In genomic region chr22:31046591-31047226, GRCh38 we compare ENCODE assay signal across 12 cellular contexts. TPM values are rescaled to one million over a fixed set of nuclear protein-coding genes. Genes with fewer than 3 reads are reported as not detected.
DNase-seq lines count a peak whose midpoint lies in the region; ATAC-seq and TF ChIP-seq lines count a peak whose summit lies in the region.
"Had no signal": no experiment of that assay in that cellular context is flagged by ENCODE, and none has a peak within 500 bp of the region (broad histone marks: within the 10 kb centered on the region; RNA-seq: fewer than 3 reads in every experiment).

No MANE protein-coding gene starts in this region.

- in situ Hi-C loops in astrocyte of the spinal cord (cut with HindIII; ENCODE audit: low sequenced_read_pairs), result no loop called here

- H3K4me1 Mint-ChIP-seq in progenitor cell of endocrine pancreas (ENCODE audit: low read depth), result peaks cover 12% of the 10 kb centered on the region
- H3K4me1 Mint-ChIP-seq: CD4-positive, alpha-beta memory T cell had no signal

- no peak overlapping the region for H3K4me3 ChIP-seq in astrocyte of the spinal cord (ENCODE audit: low read depth, low read length)
- no peak overlapping the region for H3K4me3 ChIP-seq in right cardiac atrium (ENCODE audit: low read length)

- ATAC-seq in right cardiac atrium, result peak; percentile 80 to 89

- H3K27ac Mint-ChIP-seq in progenitor cell of endocrine pancreas, result peak overlapping the region; percentile 45
- H3K27ac Mint-ChIP-seq: CD4-positive, alpha-beta memory T cell; natural killer cell treated with Interleukin-12 subunit alpha and Interleukin-12 subunit beta and Interleukin-15 and Interleukin-18, amount 100 ng/mL, for 72 hours had no signal

- peaks cover 3% of the 10 kb centered on the region for H3K9me3 Mint-ChIP-seq in progenitor cell of endocrine pancreas (ENCODE audit: low read depth)
- H3K9me3 Mint-ChIP-seq: CD4-positive, alpha-beta memory T cell; natural killer cell treated with Interleukin-12 subunit alpha and Interleukin-12 subunit beta and Interleukin-15 and Interleukin-18, amount 100 ng/mL, for 72 hours had no signal

- no peak overlapping the region for H3K4me3 Mint-ChIP-seq in progenitor cell of endocrine pancreas (ENCODE audit: low read depth)
- H3K4me3 Mint-ChIP-seq: CD4-positive, alpha-beta memory T cell; natural killer cell treated with Interleukin-12 subunit alpha and Interleukin-12 subunit beta and Interleukin-15 and Interleukin-18, amount 100 ng/mL, for 72 hours had no signal

- 52% methylated on average over 10 of the region's 10 CpGs for WGBS in right cardiac atrium

- no peaks in the 10 kb centered on the region for H3K27me3 Mint-ChIP-seq in progenitor cell of endocrine pancreas
- H3K27me3 Mint-ChIP-seq: natural killer cell treated with Interleukin-12 subunit alpha and Interleukin-12 subunit beta and Interleukin-15 and Interleukin-18, amount 100 ng/mL, for 72 hours had no signal

- no peaks in the 10 kb centered on the region for H3K36me3 Mint-ChIP-seq in progenitor cell of endocrine pancreas (ENCODE audit: insufficient read depth)
- H3K36me3 Mint-ChIP-seq: CD4-positive, alpha-beta memory T cell; natural killer cell treated with Interleukin-12 subunit alpha and Interleukin-12 subunit beta and Interleukin-15 and Interleukin-18, amount 100 ng/mL, for 72 hours had no signal

- peaks cover 2% of the 10 kb centered on the region for H3K4me1 ChIP-seq in right cardiac atrium (ENCODE audit: control insufficient read depth, insufficient read depth, low read length)

- peak overlapping the region; percentile 73 for H3K27ac ChIP-seq in right cardiac atrium (ENCODE audit: low read length)

- DNase-seq in ELF-1 (ENCODE audit: low read depth, low spot score), result peak; percentile 36
- DNase-seq in astrocyte of the spinal cord (ENCODE audit: low read depth, low spot score), result peak; percentile 30
- peak; percentile 77 to 89 (median 81) for DNase-seq in right cardiac atrium
- DNase-seq in progenitor cell of endocrine pancreas (ENCODE audit: low spot score, unreplicated experiment), result no peak
- DNase-seq in activated CD4-positive, alpha-beta T cell treated with anti-CD3 and anti-CD28 coated beads, Interleukin-2, amount 50 U/mL, for 48 hours, result no peak
- no peak for DNase-seq in SW 1271 (lab: John Stamatoyannopoulos, UW)
- no peak for DNase-seq in NCI-H774 (lab: John Stamatoyannopoulos, UW)
- no peak for DNase-seq in T-helper 9 cell
- DNase-seq: CD4-positive, alpha-beta memory T cell; effector CD8-positive, alpha-beta T cell; stimulated activated CD8-positive, alpha-beta memory T cell treated with anti-CD3 and anti-CD28 coated beads, Interleukin-4, amount 100 ng/mL, for 48 hours had no signal

- intact Hi-C loops in right cardiac atrium (cut with DNase I), result loop anchor here in 1 of 4 donors (10.0 kb wide), 1 partner anchor 72 kb away; no protein-coding TSS in a partner anchor

- no peak for TF ChIP-seq CTCF in astrocyte of the spinal cord (IDR thresholded peaks at IDR 0.05; ENCODE audit: low read depth, low read length)
- TF ChIP-seq CTCF in progenitor cell of endocrine pancreas (IDR thresholded peaks at IDR 0.05; ENCODE audit: unreplicated experiment), result no peak

- H3K9me3 ChIP-seq in right cardiac atrium (ENCODE audit: control insufficient read depth, low read length), result no peaks in the 10 kb centered on the region

- no peaks in the 10 kb centered on the region for H3K27me3 ChIP-seq in right cardiac atrium (ENCODE audit: control insufficient read depth, insufficient read depth)

RNA-seq across cellular contexts. Expression of gene SMTN, which starts 34.4 kb away (rescaled TPM):
- 100 to 1,000 TPM; 156 to 233 (median 217) TPM for total RNA-seq in right cardiac atrium
- polyA plus RNA-seq in right cardiac atrium, result 192 TPM
- total RNA-seq in progenitor cell of endocrine pancreas, result 40.8 and 48.0 TPM in 2 replicates

Comparison
In these comparisons a context has a peak if more than half of its experiments do, and no peak if none do; other contexts are left out.
1. DNase-seq: peak in ELF-1 (single experiment), astrocyte of the spinal cord (single experiment) and right cardiac atrium (3 of 3); none in progenitor cell of endocrine pancreas (single experiment), activated CD4-positive, alpha-beta T cell treated with anti-CD3 and anti-CD28 coated beads, Interleukin-2, amount 50 U/mL, for 48 hours (0 of 2), SW 1271 (0 of 2), NCI-H774 (single experiment) and T-helper 9 cell (single experiment).